ENCODE assay signal across 9 cellular contexts in genomic region chr14:50714452-50715073, GRCh38. TPM values are rescaled to one million over a fixed set of nuclear protein-coding genes. Genes with fewer than 3 reads are reported as not detected.
DNase-seq lines count a peak whose midpoint lies in the region; ATAC-seq and TF ChIP-seq lines count a peak whose summit lies in the region.
"Had no signal": no experiment of that assay in that cellular context is flagged by ENCODE, and none has a peak within 500 bp of the region (broad histone marks: within the 10 kb centered on the region; RNA-seq: fewer than 3 reads in every experiment).

No MANE protein-coding gene starts in this region.

- 59 to 86% (median 64%) methylated on average over 2 of the region's 2 CpGs for WGBS in stomach, 5 donors

- no peaks in the 10 kb centered on the region for H3K4me1 Mint-ChIP-seq in HFFc6 (ENCODE audit: low read depth)

- no peak overlapping the region for H3K27ac Mint-ChIP-seq in HFFc6
- H3K27ac Mint-ChIP-seq: activated naive CD8-positive, alpha-beta T cell had no signal

- H3K9me3 ChIP-seq in stomach, result no peaks in the 10 kb centered on the region

- H3K4me1 ChIP-seq in foreskin keratinocyte (no peaks in the 10 kb centered on the region), stomach (no peaks in the 10 kb centered on the region)

- no peaks in the 10 kb centered on the region for H3K36me3 Mint-ChIP-seq in HFFc6 (ENCODE audit: low read depth)
- H3K36me3 Mint-ChIP-seq: activated naive CD8-positive, alpha-beta T cell had no signal

- H3K27me3 ChIP-seq in foreskin keratinocyte (no peaks in the 10 kb centered on the region), stomach (no peaks in the 10 kb centered on the region)

- H3K27me3 Mint-ChIP-seq in HFFc6 (ENCODE audit: insufficient read depth), result no peaks in the 10 kb centered on the region; the same call in 1 of the 2 replicates
- H3K27me3 Mint-ChIP-seq: activated naive CD8-positive, alpha-beta T cell had no signal

- TF ChIP-seq CTCF in HFFc6 (IDR thresholded peaks at IDR 0.05), result peak; percentile 80
- TF ChIP-seq CTCF in foreskin keratinocyte (conservative IDR thresholded peaks at IDR 0.05), result peak; percentile 71
- TF ChIP-seq CTCF in stomach (IDR thresholded peaks at IDR 0.05), result peak in 4 of 7 experiments; percentile 21 to 35 (median 30)

- H3K9me3 Mint-ChIP-seq in HFFc6, result no peaks in the 10 kb centered on the region

- no peak overlapping the region for H3K27ac ChIP-seq in foreskin keratinocyte
- no peak overlapping the region for H3K27ac ChIP-seq in stomach

- intact Hi-C loops in stomach (cut with DNase I; ENCODE audit: low total_unique reads), result no loop called here

- in situ Hi-C loops in SK-MEL-5 (cut with HindIII; ENCODE audit: low pct_unique_long_range_greater_than_20kb, low sequenced_read_pairs), result loop anchor here (25.0 kb wide), 1 partner anchor 102 kb away; no protein-coding TSS in a partner anchor

- DNase-seq in SHP77 (lab: John Stamatoyannopoulos, UW) (peak; percentile 2 to 32), SHP77 treated with DMSO at 0.1 percent for 48 hours (lab: John Stamatoyannopoulos, UW) (no peak), HFFc6 (peak; percentile 45), SK-MEL-5 (ENCODE audit: low read depth, low spot score) (peak; percentile 66), foreskin keratinocyte (peak in 1 of 2 donors; percentile 39), stomach (no peak), DMS153 (lab: John Stamatoyannopoulos, UW) (no peak)

- TF ChIP-seq EP300 in stomach (IDR thresholded peaks at IDR 0.05), result no peak

- no peak overlapping the region for H3K4me3 Mint-ChIP-seq in HFFc6
- H3K4me3 Mint-ChIP-seq: activated naive CD8-positive, alpha-beta T cell had no signal

- ATAC-seq in foreskin keratinocyte (peak; percentile 29), GM21367 (IDR thresholded peaks at IDR 0.05; ENCODE audit: unreplicated experiment) (no peak)

- no peak overlapping the region for H3K4me3 ChIP-seq in stomach

- H3K36me3 ChIP-seq in stomach, result no peaks in the 10 kb centered on the region

- no peak for TF ChIP-seq POLR2A in stomach (IDR thresholded peaks at IDR 0.05)

RNA-seq across cellular contexts. Expression of gene SAV1, which starts 46.5 kb away (rescaled TPM):
- 10 to 100 TPM; 23.3 to 32.6 (median 30.5) TPM for total RNA-seq in HFFc6 (2021; fragmentation: NEBNext Ultra II Directional; extraction: Animal tissue kit (Norgen Biotek cat#: 25700))
- 26.3 and 27.4 TPM in 2 replicates for total RNA-seq in SK-MEL-5 (2014; rRNA removed; shearing (Covaris generic))
- 25.8 and 33.7 TPM in 2 replicates for polyA plus RNA-seq in SK-MEL-5 (2015; cell fraction: cytosol; rRNA removed)
- 7.7 and 14.1 TPM in 2 replicates for polyA plus RNA-seq in SK-MEL-5 (2015; cell fraction: nucleus; rRNA removed)
- 32.7 and 37.3 TPM in 2 replicates for total RNA-seq in foreskin keratinocyte
- 15.1 and 19.2 TPM in 2 replicates for polyA plus RNA-seq in foreskin keratinocyte
- 10 to 100 TPM; 11.2 to 58.0 (median 26.2) TPM for total RNA-seq in stomach
- polyA plus RNA-seq in stomach, result 10 to 100 TPM; 19.0 to 37.0 (median 25.7) TPM

Comparison
In these comparisons a context has a peak if more than half of its experiments do, and no peak if none do; other contexts are left out.
1. DNase-seq: peak in SHP77 (2 of 2), HFFc6 (single experiment) and SK-MEL-5 (single experiment); none in SHP77 treated with DMSO at 0.1 percent for 48 hours (single experiment), stomach (single experiment) and DMS153 (single experiment).
2. CTCF ChIP-seq: peak in every context shown above with its lines; median percentile 80 in HFFc6; 71 in foreskin keratinocyte; 30 in stomach.